10 cellular contexts compared by ENCODE assay signal in genomic region chr19:44745887-44746600, GRCh38. TPM values are rescaled to one million over a fixed set of nuclear protein-coding genes. Genes with fewer than 3 reads are reported as not detected.
DNase-seq lines count a peak whose midpoint lies in the region; ATAC-seq and TF ChIP-seq lines count a peak whose summit lies in the region.
"Had no signal": no experiment of that assay in that cellular context is flagged by ENCODE, and none has a peak within 500 bp of the region (broad histone marks: within the 10 kb centered on the region; RNA-seq: fewer than 3 reads in every experiment).

No MANE protein-coding gene starts in this region.

- H3K36me3 Mint-ChIP-seq in endothelial cell (ENCODE audit: low read depth, unreplicated experiment) (peaks cover 4% of the 10 kb centered on the region), endodermal cell (ENCODE audit: low read depth) (no peaks in the 10 kb centered on the region)

- no peak overlapping the region for H3K9ac ChIP-seq in endodermal cell (ENCODE audit: extremely low read depth, low read length, poor library complexity, severe bottlenecking)

- DNase-seq in PC-9 (no peak), endothelial cell (ENCODE audit: low spot score) (no peak), osteoblast (ENCODE audit: insufficient read length, low spot score, missing footprints) (no peak), endodermal cell (no peak), hypothalamus (lab: John Stamatoyannopoulos, UW) (no peak), NCI-H2029 treated with DMSO at 0.1 percent for 48 hours (lab: John Stamatoyannopoulos, UW) (no peak)
- DNase-seq: stimulated activated CD4-positive, alpha-beta T cell treated with anti-CD3 and anti-CD28 coated beads, Interleukin-1b, Interleukin-23, amount 100 ng/mL, for 48 hours had no signal

- H3K27ac ChIP-seq in ACC112 (ENCODE audit: low read depth, low read length) (peak overlapping the region; percentile 71), PC-9 (no peak overlapping the region), osteoblast (ENCODE audit: low read depth, low read length) (peak overlapping the region; percentile 19), endodermal cell (ENCODE audit: low read depth, low read length) (no peak overlapping the region)

- no peak for TF ChIP-seq CTCF in PC-9 (conservative IDR thresholded peaks at IDR 0.05)
- no peak for TF ChIP-seq CTCF in endothelial cell (IDR thresholded peaks at IDR 0.05; ENCODE audit: unreplicated experiment)
- TF ChIP-seq CTCF in osteoblast (IDR thresholded peaks at IDR 0.05; ENCODE audit: extremely low read depth, low read depth, low read length), result no peak
- TF ChIP-seq CTCF in endodermal cell (conservative IDR thresholded peaks at IDR 0.05), result no peak

- H3K4me3 Mint-ChIP-seq in endothelial cell (ENCODE audit: unreplicated experiment), result peak overlapping the region; percentile 59
- no peak overlapping the region for H3K4me3 Mint-ChIP-seq in endodermal cell

- H3K27me3 Mint-ChIP-seq in endothelial cell (ENCODE audit: unreplicated experiment) (peaks cover 39% of the 10 kb centered on the region), endodermal cell (ENCODE audit: insufficient read depth) (peaks cover 61% of the 10 kb centered on the region)

- peaks cover 37% of the 10 kb centered on the region for H3F3A ChIP-seq in PC-9 (ENCODE audit: insufficient read depth, low read depth)

- H4K20me1 ChIP-seq in PC-9 (ENCODE audit: insufficient read depth) (no peaks in the 10 kb centered on the region), osteoblast (ENCODE audit: insufficient read depth, low read length) (peaks cover 14% of the 10 kb centered on the region)

- POLR2A ChIA-PET in PC-9 (lab: Charles Lee; ENCODE audit: unreplicated experiment), result interaction anchor here (0.6 to 0.7 kb wide), 2 partner anchors 76 to 715 kb away, joined by 3 read pairs; no protein-coding TSS in a partner anchor

- H3K9me2 ChIP-seq in PC-9 (ENCODE audit: insufficient read depth), result no peaks in the 10 kb centered on the region

- CTCF ChIA-PET in PC-9 (lab: Charles Lee), result interaction anchor here (1.0 kb wide), 1 partner anchor 22 kb away, joined by 13 read pairs; no protein-coding TSS in a partner anchor

- H3K9me3 ChIP-seq in PC-9 (ENCODE audit: insufficient read depth, low read depth), result no peaks in the 10 kb centered on the region
- no peaks in the 10 kb centered on the region for H3K9me3 ChIP-seq in osteoblast (ENCODE audit: low read depth, low read length)
- no peaks in the 10 kb centered on the region for H3K9me3 ChIP-seq in endodermal cell (ENCODE audit: control insufficient read depth, low read length)

- H3K4me1 Mint-ChIP-seq in endothelial cell (ENCODE audit: unreplicated experiment) (peaks cover 10% of the 10 kb centered on the region), endodermal cell (peaks cover 6% of the 10 kb centered on the region)

- intact Hi-C loops in PC-9 (cut with micrococcal nuclease; ENCODE audit: unreplicated experiment), result no loop called here

- no peak overlapping the region for H2AFZ ChIP-seq in ACC112 (ENCODE audit: low read length, unreplicated experiment)
- no peak overlapping the region for H2AFZ ChIP-seq in PC-9
- H2AFZ ChIP-seq in osteoblast (ENCODE audit: low read length), result no peak overlapping the region

- no peak overlapping the region for H3K4me3 ChIP-seq in ACC112 (ENCODE audit: low read depth, low read length)
- no peak overlapping the region for H3K4me3 ChIP-seq in PC-9
- no peak overlapping the region for H3K4me3 ChIP-seq in osteoblast (ENCODE audit: insufficient read depth, low read length)
- H3K4me3 ChIP-seq in endodermal cell (ENCODE audit: low read length), result no peak overlapping the region

- no peaks in the 10 kb centered on the region for H3K9me3 Mint-ChIP-seq in endothelial cell (ENCODE audit: unreplicated experiment)
- H3K9me3 Mint-ChIP-seq in endodermal cell, result no peaks in the 10 kb centered on the region

- peak overlapping the region; percentile 57 for H3K27ac Mint-ChIP-seq in endothelial cell (ENCODE audit: unreplicated experiment)
- H3K27ac Mint-ChIP-seq in endodermal cell, result no peak overlapping the region

- H3K27me3 ChIP-seq in ACC112 (ENCODE audit: insufficient read depth, low read length), result no peaks in the 10 kb centered on the region
- H3K27me3 ChIP-seq in PC-9 (ENCODE audit: insufficient read depth, low read depth), result no peaks in the 10 kb centered on the region
- H3K27me3 ChIP-seq in osteoblast (ENCODE audit: insufficient read depth, low read length), result no peaks in the 10 kb centered on the region
- H3K27me3 ChIP-seq in endodermal cell (ENCODE audit: control insufficient read depth, insufficient read depth, low read length, poor library complexity, severe bottlenecking), result peaks cover 41% of the 10 kb centered on the region

- WGBS in endodermal cell (ENCODE audit: insufficient coverage in 1 of 2, insufficient read length in 1 of 2), 2 experiments, result 70 to 78% methylated on average over 3 to 4 of the region's 4 CpGs

- H3K79me2 ChIP-seq in ACC112 (ENCODE audit: control insufficient read depth, insufficient read depth, low read length, unreplicated experiment), result peaks cover 24% of the 10 kb centered on the region
- peaks cover 21% of the 10 kb centered on the region for H3K79me2 ChIP-seq in PC-9 (ENCODE audit: low read depth)
- H3K79me2 ChIP-seq in osteoblast (ENCODE audit: insufficient read depth, low read length), result peaks cover 23% of the 10 kb centered on the region

- H3K4me1 ChIP-seq in ACC112 (ENCODE audit: control insufficient read depth, insufficient read depth, low read length, unreplicated experiment) (peaks cover 42% of the 10 kb centered on the region), PC-9 (replicated peaks; ENCODE audit: insufficient read depth) (peaks cover 68% of the 10 kb centered on the region), osteoblast (ENCODE audit: insufficient read depth, low read length) (peaks cover 58% of the 10 kb centered on the region), endodermal cell (ENCODE audit: control insufficient read depth, insufficient read depth, low read length) (no peaks in the 10 kb centered on the region)

- BruUV-seq in PC-9 (replicated peaks; lab: Mats Ljungman, UMichigan), result no TSS peak

- H3K36me3 ChIP-seq in ACC112 (ENCODE audit: insufficient read depth, low read length) (no peaks in the 10 kb centered on the region), PC-9 (ENCODE audit: low read depth) (0 out of 2 replicates have a peak, but pooled peaks cover 1% of the 10 kb centered on the region), osteoblast (ENCODE audit: insufficient read depth, low read length) (peaks cover 11% of the 10 kb centered on the region), endodermal cell (ENCODE audit: control insufficient read depth, insufficient read depth, low read length) (no peaks in the 10 kb centered on the region)

- no peak for ATAC-seq in HG02623 (IDR thresholded peaks at IDR 0.05; ENCODE audit: unreplicated experiment)

- peak overlapping the region; percentile 44 for H3K4me2 ChIP-seq in PC-9
- H3K4me2 ChIP-seq in osteoblast (ENCODE audit: insufficient read depth, low read length), result no peak overlapping the region

RNA-seq across cellular contexts. Expression of gene BCL3, which starts 2.5 kb away (rescaled TPM):
- 36.1 and 38.9 TPM in 2 replicates for total RNA-seq in PC-9 (2021)
- total RNA-seq in endothelial cell (ENCODE audit: unreplicated experiment), result 1.9 TPM
- 6.5 and 7.2 TPM in 2 replicates for total RNA-seq in osteoblast
- total RNA-seq in endodermal cell, result 1 to 10 TPM; 1.8 to 6.2 TPM
- 2.0 TPM for polyA plus RNA-seq in endodermal cell (2013, experiment 1 of 2)
- polyA plus RNA-seq in endodermal cell (2013, experiment 2 of 2), result 3.0 TPM

RNA-seq across cellular contexts. Expression of gene CBLC, which starts 31.6 kb away (rescaled TPM):
- total RNA-seq in PC-9 (2021), result 53.6 and 68.8 TPM in 2 replicates
- 0.85 TPM for total RNA-seq in endothelial cell (ENCODE audit: unreplicated experiment)
- total RNA-seq in osteoblast, result not detected in 2 replicates
- 10 to 100 TPM in 1 of 2 donors, 1 to 10 TPM in 1; 6.6 to 15.5 TPM for total RNA-seq in endodermal cell
- polyA plus RNA-seq in endodermal cell (2013, experiment 1 of 2), result 1.9 TPM
- 0.83 TPM for polyA plus RNA-seq in endodermal cell (2013, experiment 2 of 2)
- total RNA-seq: LHCN-M2 had no signal

RNA-seq across cellular contexts. Expression of gene CEACAM16, which starts 47.1 kb away (rescaled TPM):
- total RNA-seq in PC-9 (2021) (not detected in 2 replicates), endothelial cell (ENCODE audit: unreplicated experiment) (not detected), osteoblast (under 0.01 TPM in 1 of 2 replicates, not detected in the other), endodermal cell (not detected)
- polyA plus RNA-seq in endodermal cell (2013, experiment 1 of 2), result not detected
- polyA plus RNA-seq in endodermal cell (2013, experiment 2 of 2), result not detected
- total RNA-seq: LHCN-M2 had no signal

Comparison
In these comparisons a context has a peak if more than half of its experiments do, and no peak if none do; other contexts are left out.
1. H3K27ac ChIP-seq: peak in ACC112 (single experiment) and osteoblast (single experiment); none in PC-9 (single experiment) and endodermal cell (single experiment).